1 cellular context compared by ENCODE assay signal in genomic region chr22:28981818-28982499, GRCh38.
TF ChIP-seq lines count a peak whose summit lies in the region.

No MANE protein-coding gene starts in this region.

TF ChIP-seq in A549, 52 proteins besides CTCF, POLR2A, EP300 and RAD21 (continued from another document):
- TF ChIP-seq BCL3 (IDR thresholded peaks at IDR 0.05) (no peak), ESRRA (IDR thresholded peaks at IDR 0.05; ENCODE audit: borderline replicate concordance, low read length) (no peak), BHLHE40 (IDR thresholded peaks at IDR 0.05; ENCODE audit: low read depth, low read length) (no peak), MAX (IDR thresholded peaks at IDR 0.05) (no peak), HOXA7 (CRISPR knock-in tag; IDR thresholded peaks at IDR 0.05) (no peak), MYC (IDR thresholded peaks at IDR 0.05; ENCODE audit: borderline replicate concordance, low read length) (no peak), ZC3H11A (IDR thresholded peaks at IDR 0.05) (no peak), USF2 (IDR thresholded peaks at IDR 0.05) (no peak), E2F6 (IDR thresholded peaks at IDR 0.05; ENCODE audit: borderline replicate concordance, low read depth) (no peak), FOSL2 (IDR thresholded peaks at IDR 0.05) (no peak), FOSL2 (CRISPR knock-in tag; IDR thresholded peaks at IDR 0.05) (no peak), CHD4 (IDR thresholded peaks at IDR 0.05; ENCODE audit: borderline replicate concordance) (no peak)
